In genomic region chr21:34088752-34089151, GRCh38 we compare ENCODE assay signal across 21 cellular contexts. TPM values are rescaled to one million over a fixed set of nuclear protein-coding genes. Genes with fewer than 3 reads are reported as not detected.
DNase-seq lines count a peak whose midpoint lies in the region; ATAC-seq, FAIRE-seq and TF ChIP-seq lines count a peak whose summit lies in the region.
"Had no signal": no experiment of that assay in that cellular context is flagged by ENCODE, and none has a peak within 500 bp of the region (broad histone marks: within the 10 kb centered on the region; RNA-seq: fewer than 3 reads in every experiment).

No MANE protein-coding gene starts in this region.

- no peak overlapping the region for H2BK15ac ChIP-seq in IMR-90 (ENCODE audit: low read depth, low read length)

- no peaks in the 10 kb centered on the region for H3K27me3 ChIP-seq in CD4-positive, alpha-beta T cell (ENCODE audit: control insufficient read depth, insufficient read depth, low read length)
- H3K27me3 ChIP-seq in IMR-90 (ENCODE audit: control insufficient read depth, insufficient read depth, low read length), result no peaks in the 10 kb centered on the region
- no peaks in the 10 kb centered on the region for H3K27me3 ChIP-seq in trophoblast cell (ENCODE audit: insufficient read depth, low read length)
- H3K27me3 ChIP-seq: BE2C had no signal

- peaks cover 20% of the 10 kb centered on the region for H3K36me3 Mint-ChIP-seq in CD4-positive, alpha-beta T cell (ENCODE audit: low read depth)
- peaks cover 46% of the 10 kb centered on the region for H3K36me3 Mint-ChIP-seq in activated T-helper 2 cell treated with anti-CD3 and anti-CD28 coated beads, Interferon-gamma antibody, Interleukin-2, Interleukin-4, amounts not matched to agents 10 μg/mL and 5 μg/mL and 100 μg/mL, durations not matched to agents 14 hours and 24 hours and 36 hours (ENCODE audit: low read depth)
- H3K36me3 Mint-ChIP-seq: CD4-positive, CD25-positive, alpha-beta regulatory T cell had no signal

- no peak overlapping the region for H3K4me2 ChIP-seq in IMR-90 (ENCODE audit: low read depth, low read length)
- H3K4me2 ChIP-seq in trophoblast cell (ENCODE audit: low read length), result no peak overlapping the region

- TF ChIP-seq POLR2A in IMR-90 (IDR thresholded peaks at IDR 0.05; ENCODE audit: low read depth, low read length), result no peak

- no peak overlapping the region for H4K12ac ChIP-seq in trophoblast cell (ENCODE audit: low read depth, low read length)

- dilution Hi-C loops in IMR-90 (cut with HindIII; ENCODE audit: low sequenced_read_pairs, unreplicated experiment), result no loop called here

- H3K4me3 ChIP-seq in IMR-90 (ENCODE audit: insufficient read depth, low read depth, low read length), result no peak overlapping the region
- no peak overlapping the region for H3K4me3 ChIP-seq in trophoblast cell (ENCODE audit: low read depth, low read length)
- H3K4me3 ChIP-seq: GM23248, HAP-1 had no signal

- no peak overlapping the region for H4K8ac ChIP-seq in IMR-90 (ENCODE audit: low read depth in 2 of 2, low read length in 2 of 2)
- H4K8ac ChIP-seq in trophoblast cell (ENCODE audit: low read depth, low read length), result no peak overlapping the region

- H2BK5ac ChIP-seq in IMR-90 (ENCODE audit: low read depth, low read length, poor library complexity, severe bottlenecking) (no peak overlapping the region), trophoblast cell (ENCODE audit: low read depth, low read length, poor library complexity) (no peak overlapping the region)

- peak overlapping the region; percentile 19 for H3K27ac Mint-ChIP-seq in CD4-positive, alpha-beta T cell
- peak overlapping the region; percentile 13 for H3K27ac Mint-ChIP-seq in activated T-helper 2 cell treated with anti-CD3 and anti-CD28 coated beads, Interferon-gamma antibody, Interleukin-2, Interleukin-4, amounts not matched to agents 10 μg/mL and 5 μg/mL and 100 μg/mL, durations not matched to agents 14 hours and 24 hours and 36 hours
- H3K27ac Mint-ChIP-seq: CD4-positive, CD25-positive, alpha-beta regulatory T cell had no signal

- H3K4me1 Mint-ChIP-seq in CD4-positive, alpha-beta T cell (ENCODE audit: low read depth), result peaks cover 56% of the 10 kb centered on the region
- H3K4me1 Mint-ChIP-seq in activated T-helper 2 cell treated with anti-CD3 and anti-CD28 coated beads, Interferon-gamma antibody, Interleukin-2, Interleukin-4, amounts not matched to agents 10 μg/mL and 5 μg/mL and 100 μg/mL, durations not matched to agents 14 hours and 24 hours and 36 hours (ENCODE audit: low read depth), result peaks cover 37% of the 10 kb centered on the region

- H2AK9ac ChIP-seq in IMR-90 (replicated peaks; ENCODE audit: low read depth, low read length, poor library complexity), result no peak overlapping the region

- no peak overlapping the region for H3K4me3 Mint-ChIP-seq in CD4-positive, alpha-beta T cell
- no peak overlapping the region for H3K4me3 Mint-ChIP-seq in activated T-helper 2 cell treated with anti-CD3 and anti-CD28 coated beads, Interferon-gamma antibody, Interleukin-2, Interleukin-4, amounts not matched to agents 10 μg/mL and 5 μg/mL and 100 μg/mL, durations not matched to agents 14 hours and 24 hours and 36 hours (ENCODE audit: low read depth)

- H4K91ac ChIP-seq in IMR-90 (ENCODE audit: insufficient read depth, low read depth, low read length) (no peak overlapping the region), trophoblast cell (ENCODE audit: low read depth, low read length) (no peak overlapping the region)

- no peak overlapping the region for H2AFZ ChIP-seq in IMR-90 (replicated peaks; ENCODE audit: low read length, poor library complexity)
- H2AFZ ChIP-seq in trophoblast cell (ENCODE audit: insufficient read depth, low read length, poor library complexity), result no peak overlapping the region
- H2AFZ ChIP-seq: GM23248 had no signal

- CTCF ChIA-PET in CD4-positive, alpha-beta T cell (lab: Charles Lee), result interaction anchor here (1.3 kb wide), 1 partner anchor 13 kb away, joined by 3 read pairs; no protein-coding TSS in a partner anchor
- CTCF ChIA-PET in IMR-90 (lab: Yijun Ruan, JAX), result no interaction called here

- peaks cover 32 to 63% of the 10 kb centered on the region in 2 experiments for H3K79me1 ChIP-seq in IMR-90 (ENCODE audit: low read depth in 1 of 2, low read length in 2 of 2)
- H3K79me1 ChIP-seq in trophoblast cell (ENCODE audit: low read length), result peaks cover 2% of the 10 kb centered on the region

- H3K79me2 ChIP-seq in trophoblast cell (ENCODE audit: control insufficient read depth, insufficient read depth, low read length, poor library complexity), result peaks cover 3% of the 10 kb centered on the region

- TF ChIP-seq RAD21 in IMR-90 (IDR thresholded peaks at IDR 0.05; ENCODE audit: low read length), result no peak

- H3K4ac ChIP-seq in IMR-90 (ENCODE audit: low read depth, low read length) (no peak overlapping the region), trophoblast cell (ENCODE audit: low read depth, low read length) (peak overlapping the region; percentile 79)

- no peaks in the 10 kb centered on the region for H3K27me3 Mint-ChIP-seq in CD4-positive, alpha-beta T cell
- no peaks in the 10 kb centered on the region for H3K27me3 Mint-ChIP-seq in activated T-helper 2 cell treated with anti-CD3 and anti-CD28 coated beads, Interferon-gamma antibody, Interleukin-2, Interleukin-4, amounts not matched to agents 10 μg/mL and 5 μg/mL and 100 μg/mL, durations not matched to agents 14 hours and 24 hours and 36 hours (ENCODE audit: low read depth)
- H3K27me3 Mint-ChIP-seq: CD4-positive, CD25-positive, alpha-beta regulatory T cell; IgD-negative memory B cell had no signal

- H2BK12ac ChIP-seq in trophoblast cell (ENCODE audit: low read length), result no peak overlapping the region

- H2AK5ac ChIP-seq in IMR-90 (ENCODE audit: low read depth, low read length), result no peak overlapping the region
- no peak overlapping the region for H2AK5ac ChIP-seq in trophoblast cell (ENCODE audit: low read length)

- no peak for TF ChIP-seq CTCF in CD4-positive, alpha-beta T cell (IDR thresholded peaks at IDR 0.05)
- no peak for TF ChIP-seq CTCF in IMR-90 (conservative IDR thresholded peaks at IDR 0.05; ENCODE audit: low read depth, low read length)

- POLR2A ChIA-PET in CD4-positive, alpha-beta T cell (lab: Charles Lee), result no interaction called here
- POLR2A ChIA-PET in IMR-90 (lab: Charles Lee; ENCODE audit: unreplicated experiment), result no interaction called here

- peaks cover 14% of the 10 kb centered on the region for H3K9me1 ChIP-seq in IMR-90 (ENCODE audit: insufficient read depth, low read length)

- H3K4me1 ChIP-seq in IMR-90 (ENCODE audit: control insufficient read depth, insufficient read depth, low read length), result peaks cover 4% of the 10 kb centered on the region
- H3K4me1 ChIP-seq in trophoblast cell (ENCODE audit: control insufficient read depth in 1 of 2, insufficient read depth in 2 of 2, low read length in 2 of 2), result peaks cover 6 to 8% of the 10 kb centered on the region in 2 experiments
- H3K4me1 ChIP-seq: BE2C had no signal

- H2BK120ac ChIP-seq in IMR-90 (ENCODE audit: low read depth, low read length) (no peak overlapping the region), trophoblast cell (ENCODE audit: insufficient read depth, low read length, poor library complexity) (no peak overlapping the region)

- BruUV-seq in IMR-90 (replicated peaks; lab: Mats Ljungman, UMichigan), result no TSS peak

- H3K14ac ChIP-seq in IMR-90 (replicated peaks; ENCODE audit: low read depth, low read length), result no peak overlapping the region
- no peak overlapping the region for H3K14ac ChIP-seq in trophoblast cell (ENCODE audit: low read length)

- WGBS in IMR-90 (ENCODE audit: extremely low coverage in 2 of 2, insufficient read length in 1 of 2), 2 experiments, result no CpG with 5 or more reads among the region's 3 CpGs
- WGBS in trophoblast cell (ENCODE audit: extremely low coverage, insufficient coverage, insufficient read length), result no CpG with 5 or more reads among the region's 3 CpGs

- FAIRE-seq in HTR-8/SVneo (lab: Jason Lieb, UNC), result no peak
- FAIRE-seq: A204.1, D721Med, GM12892, GM18507 had no signal

- H3K9ac ChIP-seq in IMR-90 (ENCODE audit: low read depth, low read length) (no peak overlapping the region), trophoblast cell (ENCODE audit: low read length) (no peak overlapping the region)
- H3K9ac ChIP-seq: GM23248 had no signal

- no peak overlapping the region for H3K27ac ChIP-seq in CD4-positive, alpha-beta T cell (ENCODE audit: low read depth, low read length)
- no peak overlapping the region for H3K27ac ChIP-seq in IMR-90 (ENCODE audit: insufficient read depth, low read length)
- no peak overlapping the region for H3K27ac ChIP-seq in trophoblast cell (ENCODE audit: low read depth, low read length)
- H3K27ac ChIP-seq: GM23248, HL-60 had no signal

- H3K23ac ChIP-seq in IMR-90 (ENCODE audit: low read depth, low read length) (no peak overlapping the region), trophoblast cell (ENCODE audit: low read length) (no peak overlapping the region)

- ATAC-seq in CD4-positive, alpha-beta T cell (ENCODE audit: poor library complexity), result no peak
- ATAC-seq in IMR-90 (ENCODE audit: low read depth), result peak; percentile 66

- H4K5ac ChIP-seq in IMR-90 (ENCODE audit: low read depth, low read length), result no peak overlapping the region

- H3K9me3 ChIP-seq in CD4-positive, alpha-beta T cell (ENCODE audit: control insufficient read depth, low read length), result no peaks in the 10 kb centered on the region
- H3K9me3 ChIP-seq in IMR-90 (ENCODE audit: control insufficient read depth, insufficient read depth, low read length) (no peaks in the 10 kb centered on the region), trophoblast cell (ENCODE audit: insufficient read depth, low read depth, low read length) (no peaks in the 10 kb centered on the region)
- H3K9me3 ChIP-seq: BE2C, Caco-2, HAP-1 had no signal

- no peak for DNase-seq in CD4-positive, alpha-beta T cell
- DNase-seq in IMR-90 (no peak), trophoblast cell (no peak), DMS153 treated with DMSO at 0.1 percent for 48 hours (lab: John Stamatoyannopoulos, UW; ENCODE audit: unreplicated experiment) (no peak), HTR-8/SVneo (ENCODE audit: insufficient read length, low spot score) (no peak)
- no peak for DNase-seq in activated T-helper 2 cell treated with anti-CD3 and anti-CD28 coated beads, Interferon-gamma antibody, Interleukin-2, Interleukin-4, amounts not matched to agents 10 μg/mL and 5 μg/mL and 100 μg/mL, durations not matched to agents 14 hours and 24 hours and 36 hours (ENCODE audit: low spot score)
- DNase-seq: ACHN; BE2C; C1 segment of cervical spinal cord; Caco-2; CD4-positive, CD25-positive, alpha-beta regulatory T cell; DMS79; GDM1; GM23248 had no signal

- in situ Hi-C loops in IMR-90 (cut with MboI; ENCODE audit: low sequenced_read_pairs), result no loop called here

- peaks cover 24% of the 10 kb centered on the region for H4K20me1 ChIP-seq in IMR-90 (ENCODE audit: insufficient read depth, low read length)

- no peak overlapping the region for H3K18ac ChIP-seq in IMR-90 (ENCODE audit: low read depth, low read length)
- no peak overlapping the region for H3K18ac ChIP-seq in trophoblast cell (ENCODE audit: low read length)

- H3K56ac ChIP-seq in IMR-90 (ENCODE audit: extremely low read depth, insufficient read depth, low read length), result no peak overlapping the region

- no peak overlapping the region for H2BK20ac ChIP-seq in IMR-90 (ENCODE audit: low read depth, low read length)

- no peaks in the 10 kb centered on the region for H3K9me3 Mint-ChIP-seq in CD4-positive, alpha-beta T cell
- no peaks in the 10 kb centered on the region for H3K9me3 Mint-ChIP-seq in activated T-helper 2 cell treated with anti-CD3 and anti-CD28 coated beads, Interferon-gamma antibody, Interleukin-2, Interleukin-4, amounts not matched to agents 10 μg/mL and 5 μg/mL and 100 μg/mL, durations not matched to agents 14 hours and 24 hours and 36 hours
- H3K9me3 Mint-ChIP-seq: IgD-negative memory B cell had no signal

- H3K36me3 ChIP-seq in IMR-90 (ENCODE audit: control insufficient read depth, insufficient read depth, low read length) (no peaks in the 10 kb centered on the region; the same call in none of the 2 replicates), trophoblast cell (ENCODE audit: control insufficient read depth in 1 of 2, insufficient read depth in 2 of 2, low read length in 2 of 2) (no peaks in the 10 kb centered on the region)
- H3K36me3 ChIP-seq: BE2C had no signal

- intact Hi-C loops in CD4-positive, alpha-beta T cell (cut with DNase I, micrococcal nuclease), result no loop called here
- intact Hi-C loops in IMR-90 (cut with micrococcal nuclease), result no loop called here
- intact Hi-C loops in activated T-helper 2 cell treated with anti-CD3 and anti-CD28 coated beads, Interferon-gamma antibody, Interleukin-2, Interleukin-4, amounts not matched to agents 10 μg/mL and 5 μg/mL and 100 μg/mL, durations not matched to agents 14 hours and 24 hours and 36 hours (cut with micrococcal nuclease), result no loop called here

RNA-seq across cellular contexts. Expression of gene MRPS6, which starts 15.4 kb away (rescaled TPM):
- 10 to 100 TPM; 13.5 to 14.4 TPM for total RNA-seq in CD4-positive, alpha-beta T cell
- 7.5 and 11.9 TPM in 2 replicates for total RNA-seq in IMR-90 (2012; rRNA removed)
- polyA plus RNA-seq in IMR-90 (2012; rRNA removed), result 32.8 and 35.1 TPM in 2 replicates
- 8.6 and 18.6 TPM in 2 replicates for polyA plus RNA-seq in IMR-90 (2012; cell fraction: cytosol; rRNA removed)
- 8.7 and 26.5 TPM in 2 replicates for polyA plus RNA-seq in IMR-90 (2012; cell fraction: nucleus; rRNA removed; ENCODE audit: low replicate concordance)
- total RNA-seq in activated T-helper 2 cell treated with anti-CD3 and anti-CD28 coated beads, Interferon-gamma antibody, Interleukin-2, Interleukin-4, amounts not matched to agents 10 μg/mL and 5 μg/mL and 100 μg/mL, durations not matched to agents 14 hours and 24 hours and 36 hours, result 117 and 120 TPM in 2 replicates
- 172 TPM in 2 replicates for polyA plus RNA-seq in trophoblast cell (2013)

RNA-seq across cellular contexts. Expression of gene SLC5A3, which starts 15.4 kb away (rescaled TPM):
- 1 to 10 TPM; 4.6 to 4.9 TPM for total RNA-seq in CD4-positive, alpha-beta T cell
- total RNA-seq in IMR-90 (2012; rRNA removed), result 9.9 and 15.6 TPM in 2 replicates
- polyA plus RNA-seq in IMR-90 (2012; rRNA removed), result 1.3 and 1.8 TPM in 2 replicates
- 0.29 and 0.30 TPM in 2 replicates for polyA plus RNA-seq in IMR-90 (2012; cell fraction: cytosol; rRNA removed)
- polyA plus RNA-seq in IMR-90 (2012; cell fraction: nucleus; rRNA removed; ENCODE audit: low replicate concordance), result 0.49 and 3.2 TPM in 2 replicates
- total RNA-seq in activated T-helper 2 cell treated with anti-CD3 and anti-CD28 coated beads, Interferon-gamma antibody, Interleukin-2, Interleukin-4, amounts not matched to agents 10 μg/mL and 5 μg/mL and 100 μg/mL, durations not matched to agents 14 hours and 24 hours and 36 hours, result 41.0 and 41.2 TPM in 2 replicates
- 4.2 and 4.5 TPM in 2 replicates for polyA plus RNA-seq in trophoblast cell (2013)
